20 cellular contexts compared by ENCODE assay signal in genomic region chr2:219126555-219126954, GRCh38. TPM values are rescaled to one million over a fixed set of nuclear protein-coding genes. Genes with fewer than 3 reads are reported as not detected.
DNase-seq lines count a peak whose midpoint lies in the region; ATAC-seq and TF ChIP-seq lines count a peak whose summit lies in the region.
"Had no signal": no experiment of that assay in that cellular context is flagged by ENCODE, and none has a peak within 500 bp of the region (broad histone marks: within the 10 kb centered on the region; RNA-seq: fewer than 3 reads in every experiment).

No MANE protein-coding gene starts in this region.

- H3K4me1 ChIP-seq in left ventricle myocardium inferior (peaks cover 37% of the 10 kb centered on the region), heart left ventricle (peaks cover 0 to 32% (median 15%) of the 10 kb centered on the region in 12 donors), adrenal gland (replicated peaks in 1 of 2) (peaks cover 15 to 38% of the 10 kb centered on the region in 2 donors), left lung (peaks cover 16 to 24% of the 10 kb centered on the region in 2 donors), upper lobe of left lung (peaks cover 28 to 54% (median 49%) of the 10 kb centered on the region in 4 donors)
- H3K4me1 ChIP-seq: foreskin keratinocyte, SJCRH30 had no signal

- TF ChIP-seq CTCF in left ventricle myocardium inferior (IDR thresholded peaks at IDR 0.05; ENCODE audit: borderline replicate concordance) (no peak), heart left ventricle (IDR thresholded peaks at IDR 0.05) (no peak), adrenal gland (IDR thresholded peaks at IDR 0.05) (no peak), left lung (IDR thresholded peaks at IDR 0.05) (no peak), upper lobe of left lung (IDR thresholded peaks at IDR 0.05) (no peak)

- TF ChIP-seq EP300 in upper lobe of left lung (IDR thresholded peaks at IDR 0.05) = peak in 2 of 4 donors; percentile 10 to 77

- H3K9me3 ChIP-seq in left ventricle myocardium inferior (replicated peaks) (no peaks in the 10 kb centered on the region), heart left ventricle (no peaks in the 10 kb centered on the region), adrenal gland (replicated peaks in 1 of 3) (no peaks in the 10 kb centered on the region), left lung (no peaks in the 10 kb centered on the region), upper lobe of left lung (no peaks in the 10 kb centered on the region)
- H3K9me3 ChIP-seq: SJCRH30 had no signal

- H3K27me3 ChIP-seq in left ventricle myocardium inferior (ENCODE audit: low read depth) = no peaks in the 10 kb centered on the region
- no peaks in the 10 kb centered on the region for H3K27me3 ChIP-seq in heart left ventricle
- no peaks in the 10 kb centered on the region for H3K27me3 ChIP-seq in adrenal gland
- no peaks in the 10 kb centered on the region for H3K27me3 ChIP-seq in left lung
- H3K27me3 ChIP-seq in upper lobe of left lung = no peaks in the 10 kb centered on the region
- H3K27me3 ChIP-seq: foreskin keratinocyte, SJCRH30 had no signal

- WGBS in heart left ventricle, 4 donors = 61 to 80% (median 74%) methylated on average over 3 of the region's 3 CpGs
- WGBS in adrenal gland, 4 donors = 82 to 89% (median 86%) methylated on average over 3 of the region's 3 CpGs
- WGBS in upper lobe of left lung, 2 donors = 52% methylated on average over 3 of the region's 3 CpGs

- ATAC-seq in heart left ventricle (no peak), left lung (peak; percentile 35), upper lobe of left lung (ENCODE audit: low FRiP score in 2 of 2) (no peak)
- ATAC-seq: foreskin keratinocyte, GM12878 had no signal

- H3K27ac ChIP-seq in left ventricle myocardium inferior (replicated peaks) (peak overlapping the region; percentile 7), heart left ventricle (no peak overlapping the region), adrenal gland (peak overlapping the region in 3 of 5 donors; percentile 73 to 93 (median 91)), left lung (peak overlapping the region in 1 of 2 donors; percentile 55), upper lobe of left lung (peak overlapping the region in 3 of 4 donors; percentile 62 to 68 (median 62))
- H3K27ac ChIP-seq: foreskin keratinocyte, SJCRH30 had no signal

- TF ChIP-seq POLR2A in heart left ventricle (IDR thresholded peaks at IDR 0.05) (no peak), adrenal gland (IDR thresholded peaks at IDR 0.05) (no peak), upper lobe of left lung (IDR thresholded peaks at IDR 0.05) (no peak)

- intact Hi-C loops in left ventricle myocardium inferior (cut with micrococcal nuclease) = loop anchor here (10.0 kb wide), 1 partner anchor 62 kb away; the partner anchor contains the start of gene IHH
- intact Hi-C loops in heart left ventricle (cut with DNase I) = loop anchor here in 1 of 10 donors (10.0 kb wide), 1 partner anchor 252 kb away; no protein-coding TSS in a partner anchor
- intact Hi-C loops in adrenal gland (cut with DNase I) = no loop called here
- intact Hi-C loops in left lung (cut with DNase I) = loop anchor here in 1 of 2 donors (10.0 kb wide), 1 partner anchor 72 kb away; no protein-coding TSS in a partner anchor

- H3K4me3 ChIP-seq in left ventricle myocardium inferior (no peak overlapping the region), heart left ventricle (no peak overlapping the region), adrenal gland (no peak overlapping the region), left lung (no peak overlapping the region), upper lobe of left lung (no peak overlapping the region)
- H3K4me3 ChIP-seq: GM12878, SJCRH30 had no signal

- DNase-seq in left ventricle myocardium inferior = no peak
- no peak for DNase-seq in heart left ventricle
- no peak for DNase-seq in adrenal gland
- no peak for DNase-seq in left lung
- peak in 1 of 2 donors; percentile 54 for DNase-seq in upper lobe of left lung
- DNase-seq in NCI-H2196 treated with DMSO at 0.1 percent for 48 hours (lab: John Stamatoyannopoulos, UW; ENCODE audit: unreplicated experiment) = no peak
- DNase-seq in AML-193 (lab: John Stamatoyannopoulos, UW) = no peak
- DNase-seq in cortex of kidney (lab: John Stamatoyannopoulos, UW) = no peak
- DNase-seq: activated CD4-positive, alpha-beta T cell treated with anti-CD3 and anti-CD28 coated beads for 1 hour; activated effector memory CD4-positive, alpha-beta T cell treated with Interleukin-2 at 50 U/mL for 16 hours; foreskin keratinocyte; GDM1; IMR-90; left ventricle myocardium superior; MM.1S; naive B cell; NCI-H2081 treated with DMSO at 0.1 percent for 48 hours; SJCRH30; stimulated activated CD4-positive, alpha-beta T cell treated with anti-CD3 and anti-CD28 coated beads, Interleukin-4, amount 100 ng/mL, for 24 hours had no signal

- no peaks in the 10 kb centered on the region for H3K36me3 ChIP-seq in left ventricle myocardium inferior
- H3K36me3 ChIP-seq in heart left ventricle = peaks cover 0 to 12% (median 0%) of the 10 kb centered on the region in 9 donors
- H3K36me3 ChIP-seq in adrenal gland (replicated peaks in 1 of 2) = no peaks in the 10 kb centered on the region
- no peaks in the 10 kb centered on the region for H3K36me3 ChIP-seq in left lung
- H3K36me3 ChIP-seq in upper lobe of left lung = no peaks in the 10 kb centered on the region
- H3K36me3 ChIP-seq: SJCRH30 had no signal

RNA-seq across cellular contexts. Expression of gene NHEJ1, which starts 34.1 kb away (rescaled TPM):
- total RNA-seq in left ventricle myocardium inferior (6.4 TPM), heart left ventricle (10 to 100 TPM in 1 of 9 donors, 1 to 10 TPM in 8; 4.6 to 13.2 (median 8.0) TPM), adrenal gland (10 to 100 TPM; 11.9 to 22.9 (median 18.2) TPM), left lung (10 to 100 TPM; 14.0 to 16.4 TPM), upper lobe of left lung (10 to 100 TPM in 5 of 6 donors, 1 to 10 TPM in 1; 7.9 to 26.2 (median 14.3) TPM)
- polyA plus RNA-seq in heart left ventricle (10 to 100 TPM in 1 of 2 donors, 1 to 10 TPM in 1; 3.7 to 17.0 TPM), adrenal gland (10 to 100 TPM in 1 of 3 donors, 1 to 10 TPM in 2; 5.7 to 26.0 (median 7.1) TPM)

RNA-seq across cellular contexts. Expression of gene SLC23A3, which starts 43.3 kb away (rescaled TPM):
- total RNA-seq in left ventricle myocardium inferior (0.58 TPM), heart left ventricle (under 1 TPM in 8 of 9 donors, not detected in 1; 0.12 to 0.92 (median 0.44) TPM), adrenal gland (1 to 10 TPM in 2 of 8 donors, under 1 TPM in 4, not detected in 2; 0.14 to 2.9 (median 0.70) TPM), left lung (1 to 10 TPM; 3.8 to 4.4 TPM), upper lobe of left lung (1 to 10 TPM in 4 of 6 donors, under 1 TPM in 2; 0.33 to 6.3 (median 2.6) TPM)
- polyA plus RNA-seq in heart left ventricle (under 1 TPM; 0.17 to 0.84 TPM), adrenal gland (1 to 10 TPM in 1 of 3 donors, under 1 TPM in 2; 0.11 to 4.3 (median 0.84) TPM)

RNA-seq across cellular contexts. Expression of gene CNPPD1, which starts 50.2 kb away (rescaled TPM):
- total RNA-seq in left ventricle myocardium inferior (58.1 TPM), heart left ventricle (10 to 100 TPM; 40.1 to 81.8 (median 57.2) TPM), adrenal gland (100 to 1,000 TPM in 6 of 8 donors, 10 to 100 TPM in 2; 89.7 to 137 (median 111) TPM), left lung (10 to 100 TPM; 59.0 to 68.2 TPM), upper lobe of left lung (10 to 100 TPM; 42.7 to 86.8 (median 49.4) TPM)
- polyA plus RNA-seq in heart left ventricle (100 to 1,000 TPM in 1 of 2 donors, 10 to 100 TPM in 1; 37.3 to 118 TPM), adrenal gland (10 to 100 TPM; 46.9 to 62.7 (median 61.0) TPM)

RNA-seq across cellular contexts. Expression of gene RETREG2, which starts 51.5 kb away (rescaled TPM):
- total RNA-seq in left ventricle myocardium inferior = 29.9 TPM
- 10 to 100 TPM; 28.3 to 55.8 (median 38.2) TPM for total RNA-seq in heart left ventricle
- polyA plus RNA-seq in heart left ventricle = 10 to 100 TPM; 13.4 to 56.0 TPM
- 100 to 1,000 TPM in 5 of 8 donors, 10 to 100 TPM in 3; 69.8 to 159 (median 117) TPM for total RNA-seq in adrenal gland
- polyA plus RNA-seq in adrenal gland = 10 to 100 TPM; 30.1 to 63.3 (median 47.6) TPM
- total RNA-seq in left lung = 10 to 100 TPM; 84.6 to 85.4 TPM
- 100 to 1,000 TPM in 1 of 6 donors, 10 to 100 TPM in 5; 46.1 to 100 (median 60.5) TPM for total RNA-seq in upper lobe of left lung

Comparison
In these comparisons a context has a peak if more than half of its experiments do, and no peak if none do; other contexts are left out.
1. H3K27ac ChIP-seq: peak in left ventricle myocardium inferior (single experiment), adrenal gland (3 of 5) and upper lobe of left lung (3 of 4); none in heart left ventricle (0 of 12).